In the genomic region with DNA sequence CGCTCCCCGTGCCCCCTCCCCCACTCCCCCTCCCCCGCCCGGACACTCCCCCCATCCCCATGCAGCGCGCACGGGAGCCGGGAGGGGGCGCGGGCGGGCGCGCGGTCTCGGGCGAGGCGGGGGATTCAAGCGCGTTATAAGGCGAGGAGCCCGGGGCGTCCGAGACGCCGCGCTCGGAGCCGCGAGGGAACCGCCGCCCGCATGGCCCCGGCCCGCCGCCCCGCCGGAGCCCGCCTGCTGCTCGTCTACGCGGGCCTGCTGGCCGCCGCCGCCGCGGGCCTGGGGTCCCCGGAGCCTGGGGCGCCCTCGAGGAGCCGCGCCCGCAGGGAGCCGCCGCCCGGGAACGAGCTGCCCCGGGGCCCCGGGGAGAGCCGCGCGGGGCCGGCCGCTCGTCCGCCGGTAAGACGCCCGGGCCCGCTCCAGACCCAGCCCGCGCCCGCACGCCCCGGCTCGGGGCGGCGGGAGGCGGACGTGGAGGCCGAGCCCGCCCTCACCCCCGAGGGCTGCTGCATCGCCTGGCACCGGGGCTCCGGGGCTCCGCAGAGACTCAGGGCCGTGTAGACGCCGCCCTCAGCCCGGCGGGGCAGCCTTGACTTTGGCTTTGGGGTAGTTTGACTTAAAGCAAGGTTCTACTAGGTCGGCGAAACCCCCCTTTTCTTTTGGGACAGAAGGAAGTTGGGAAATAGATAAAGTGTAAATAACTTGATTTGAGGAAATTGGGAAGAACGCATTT, we compare ENCODE assay signal across 1 cellular context.
TF ChIP-seq lines count a peak whose summit lies in the region.

A gene with protein sequence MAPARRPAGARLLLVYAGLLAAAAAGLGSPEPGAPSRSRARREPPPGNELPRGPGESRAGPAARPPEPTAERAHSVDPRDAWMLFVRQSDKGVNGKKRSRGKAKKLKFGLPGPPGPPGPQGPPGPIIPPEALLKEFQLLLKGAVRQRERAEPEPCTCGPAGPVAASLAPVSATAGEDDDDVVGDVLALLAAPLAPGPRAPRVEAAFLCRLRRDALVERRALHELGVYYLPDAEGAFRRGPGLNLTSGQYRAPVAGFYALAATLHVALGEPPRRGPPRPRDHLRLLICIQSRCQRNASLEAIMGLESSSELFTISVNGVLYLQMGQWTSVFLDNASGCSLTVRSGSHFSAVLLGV (plus strand): TSS at position 164 of the 733 bp plus-strand sequence. CDS start 38 bp downstream, at position 202.

TF ChIP-seq in K562, 482 proteins besides CTCF, POLR2A, EP300 and RAD21 (continued from another document):
- TF ChIP-seq, protein P1, sequence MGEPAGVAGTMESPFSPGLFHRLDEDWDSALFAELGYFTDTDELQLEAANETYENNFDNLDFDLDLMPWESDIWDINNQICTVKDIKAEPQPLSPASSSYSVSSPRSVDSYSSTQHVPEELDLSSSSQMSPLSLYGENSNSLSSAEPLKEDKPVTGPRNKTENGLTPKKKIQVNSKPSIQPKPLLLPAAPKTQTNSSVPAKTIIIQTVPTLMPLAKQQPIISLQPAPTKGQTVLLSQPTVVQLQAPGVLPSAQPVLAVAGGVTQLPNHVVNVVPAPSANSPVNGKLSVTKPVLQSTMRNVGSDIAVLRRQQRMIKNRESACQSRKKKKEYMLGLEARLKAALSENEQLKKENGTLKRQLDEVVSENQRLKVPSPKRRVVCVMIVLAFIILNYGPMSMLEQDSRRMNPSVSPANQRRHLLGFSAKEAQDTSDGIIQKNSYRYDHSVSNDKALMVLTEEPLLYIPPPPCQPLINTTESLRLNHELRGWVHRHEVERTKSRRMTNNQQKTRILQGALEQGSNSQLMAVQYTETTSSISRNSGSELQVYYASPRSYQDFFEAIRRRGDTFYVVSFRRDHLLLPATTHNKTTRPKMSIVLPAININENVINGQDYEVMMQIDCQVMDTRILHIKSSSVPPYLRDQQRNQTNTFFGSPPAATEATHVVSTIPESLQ (CRISPR knock-in tag; IDR thresholded peaks at IDR 0.05) = no peak
- TF ChIP-seq ZNF444 (CRISPR knock-in tag; IDR thresholded peaks at IDR 0.05) (no peak), SUPT5H (IDR thresholded peaks at IDR 0.05) (no peak), ZNF175 (CRISPR knock-in tag; IDR thresholded peaks at IDR 0.05; ENCODE audit: low read depth) (no peak)
- TF ChIP-seq, protein P2, sequence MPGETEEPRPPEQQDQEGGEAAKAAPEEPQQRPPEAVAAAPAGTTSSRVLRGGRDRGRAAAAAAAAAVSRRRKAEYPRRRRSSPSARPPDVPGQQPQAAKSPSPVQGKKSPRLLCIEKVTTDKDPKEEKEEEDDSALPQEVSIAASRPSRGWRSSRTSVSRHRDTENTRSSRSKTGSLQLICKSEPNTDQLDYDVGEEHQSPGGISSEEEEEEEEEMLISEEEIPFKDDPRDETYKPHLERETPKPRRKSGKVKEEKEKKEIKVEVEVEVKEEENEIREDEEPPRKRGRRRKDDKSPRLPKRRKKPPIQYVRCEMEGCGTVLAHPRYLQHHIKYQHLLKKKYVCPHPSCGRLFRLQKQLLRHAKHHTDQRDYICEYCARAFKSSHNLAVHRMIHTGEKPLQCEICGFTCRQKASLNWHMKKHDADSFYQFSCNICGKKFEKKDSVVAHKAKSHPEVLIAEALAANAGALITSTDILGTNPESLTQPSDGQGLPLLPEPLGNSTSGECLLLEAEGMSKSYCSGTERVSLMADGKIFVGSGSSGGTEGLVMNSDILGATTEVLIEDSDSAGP (CRISPR knock-in tag; IDR thresholded peaks at IDR 0.05) = no peak
